13 cellular contexts compared by ENCODE assay signal in genomic region chr12:62660763-62661162, GRCh38.
A peak's percentile ranks its signal among the peaks of the same experiment; 100 is the strongest.
DNase-seq lines count a peak whose midpoint lies in the region; ATAC-seq and TF ChIP-seq lines count a peak whose summit lies in the region.
"Had no signal": no experiment of that assay in that cellular context is flagged by ENCODE, and none has a peak within 500 bp of the region (broad histone marks: within the 10 kb centered on the region; RNA-seq: fewer than 3 reads in every experiment).

No MANE protein-coding gene starts in this region.

- H3K27me3 Mint-ChIP-seq in progenitor cell of endocrine pancreas = no peaks in the 10 kb centered on the region

- ATAC-seq in esophagus mucosa (peak; percentile 65), right cardiac atrium (no peak)

- H3K27ac ChIP-seq in right cardiac atrium (ENCODE audit: low read length) = no peak overlapping the region

- no peaks in the 10 kb centered on the region for H3K9me3 ChIP-seq in right cardiac atrium (ENCODE audit: control insufficient read depth, low read length)
- H3K9me3 ChIP-seq: Caco-2 had no signal

- peaks cover 8% of the 10 kb centered on the region for H3K9me3 Mint-ChIP-seq in progenitor cell of endocrine pancreas (ENCODE audit: low read depth)
- H3K9me3 Mint-ChIP-seq: activated naive CD4-positive, alpha-beta T cell treated with anti-CD3 and anti-CD28 coated beads, Interleukin-2, amount 10 ng/mL, durations not matched to agents 7 days and 5 days had no signal

- H3K4me1 ChIP-seq in right cardiac atrium (ENCODE audit: control insufficient read depth, insufficient read depth, low read length) = no peaks in the 10 kb centered on the region
- H3K4me1 ChIP-seq: Caco-2 had no signal

- peaks cover 7% of the 10 kb centered on the region for H3K4me1 Mint-ChIP-seq in progenitor cell of endocrine pancreas (ENCODE audit: low read depth)
- H3K4me1 Mint-ChIP-seq: activated naive CD4-positive, alpha-beta T cell treated with anti-CD3 and anti-CD28 coated beads, Interleukin-2, amount 10 ng/mL, durations not matched to agents 7 days and 5 days had no signal

- H3K4me3 Mint-ChIP-seq in progenitor cell of endocrine pancreas (ENCODE audit: low read depth) = no peak overlapping the region
- H3K4me3 Mint-ChIP-seq: activated naive CD4-positive, alpha-beta T cell treated with anti-CD3 and anti-CD28 coated beads, Interleukin-2, amount 10 ng/mL, durations not matched to agents 7 days and 5 days had no signal

- H3K4me3 ChIP-seq in right cardiac atrium (ENCODE audit: low read length) = no peak overlapping the region

- no peak for TF ChIP-seq CTCF in progenitor cell of endocrine pancreas (IDR thresholded peaks at IDR 0.05; ENCODE audit: unreplicated experiment)

- H3K36me3 Mint-ChIP-seq in progenitor cell of endocrine pancreas (ENCODE audit: insufficient read depth) = peaks cover 18% of the 10 kb centered on the region
- H3K36me3 Mint-ChIP-seq: activated naive CD4-positive, alpha-beta T cell treated with anti-CD3 and anti-CD28 coated beads, Interleukin-2, amount 10 ng/mL, durations not matched to agents 7 days and 5 days had no signal

- intact Hi-C loops in right cardiac atrium (cut with DNase I) = no loop called here

- H3K27me3 ChIP-seq in right cardiac atrium (ENCODE audit: control insufficient read depth, insufficient read depth) = no peaks in the 10 kb centered on the region

- DNase-seq in GM04504 (ENCODE audit: low read depth) (peak; percentile 80), RPMI7951 (ENCODE audit: low read depth) (peak; percentile 43), renal cortical epithelial cell (ENCODE audit: low read depth) (peak; percentile 58), NCI-H2171 treated with DMSO at 0.1 percent for 48 hours (lab: John Stamatoyannopoulos, UW) (no peak), progenitor cell of endocrine pancreas (ENCODE audit: low spot score, unreplicated experiment) (no peak), NCI-H1694 (lab: John Stamatoyannopoulos, UW) (no peak), right cardiac atrium (no peak)
- DNase-seq: activated naive CD4-positive, alpha-beta T cell treated with anti-CD3 and anti-CD28 coated beads, Interleukin-2, amount 10 ng/mL, durations not matched to agents 7 days and 5 days; Caco-2; OCI-M1; stimulated activated CD4-positive, alpha-beta T cell treated with anti-CD3 and anti-CD28 coated beads, Interleukin-4, amount 100 ng/mL, for 24 hours; T-helper 2 cell had no signal

- WGBS in right cardiac atrium = 66% methylated on average over 2 of the region's 2 CpGs

- H3K27ac Mint-ChIP-seq in progenitor cell of endocrine pancreas = no peak overlapping the region
- H3K27ac Mint-ChIP-seq: activated naive CD4-positive, alpha-beta T cell treated with anti-CD3 and anti-CD28 coated beads, Interleukin-2, amount 10 ng/mL, durations not matched to agents 7 days and 5 days had no signal

Comparison
In these comparisons a context has a peak if more than half of its experiments do, and no peak if none do; other contexts are left out.
1. DNase-seq: peak in GM04504 (single experiment), RPMI7951 (single experiment) and renal cortical epithelial cell (single experiment); none in NCI-H2171 treated with DMSO at 0.1 percent for 48 hours (single experiment), progenitor cell of endocrine pancreas (single experiment), NCI-H1694 (single experiment) and right cardiac atrium (0 of 3).